ENCODE assay signal across 27 cellular contexts in the genomic region with DNA sequence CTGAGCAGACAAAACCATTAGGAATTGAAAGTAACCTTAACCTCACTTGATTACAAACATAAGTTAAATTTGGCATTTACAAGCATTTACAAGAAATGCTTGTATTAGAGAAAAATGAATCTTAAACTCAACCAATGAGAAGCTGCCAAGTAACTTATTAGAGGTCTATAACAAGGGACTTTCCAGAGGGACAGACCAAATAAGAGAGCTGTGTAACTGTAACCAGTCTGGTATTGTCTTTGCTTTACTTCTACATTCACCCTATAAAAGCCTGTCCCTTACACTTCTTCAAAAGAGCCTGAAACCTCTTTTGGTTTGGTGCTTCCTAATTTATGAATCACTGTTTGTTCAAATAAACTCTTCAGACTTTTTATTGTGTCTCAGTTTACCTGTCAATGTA.
"Had no signal": no experiment of that assay in that cellular context is flagged by ENCODE, and none has a peak within 500 bp of the region (broad histone marks: within the 10 kb centered on the region; RNA-seq: fewer than 3 reads in every experiment).

No MANE protein-coding gene starts in this region.

- H3K4me1 Mint-ChIP-seq: nephron; stimulated activated naive CD8-positive, alpha-beta T cell treated with anti-CD3 and anti-CD28 coated beads, Interleukin-15, amount 100 ng/mL, for 72 hours had no signal

- H3K4me3 ChIP-seq: adrenal gland, ascending aorta, heart left ventricle, tibial artery had no signal

- H3K4me1 ChIP-seq: adrenal gland, ascending aorta, heart left ventricle, parathyroid adenoma, tibial artery had no signal

- H3K9me3 ChIP-seq: adrenal gland had no signal

- DNase-seq: activated CD4-positive, alpha-beta T cell treated with anti-CD3 and anti-CD28 coated beads for 1 hour; activated CD4-positive, alpha-beta T cell treated with anti-CD3 and anti-CD28 coated beads, Interleukin-2, amount 50 U/mL, for 1 hour; activated CD8-positive, alpha-beta T cell treated with anti-CD3 and anti-CD28 coated beads, Interleukin-2, amount 10 ng/mL, durations not matched to agents 7 days and 5 days; activated gamma-delta T cell; brain microvascular endothelial cell; caudate nucleus; dermis blood vessel endothelial cell; effector CD8-positive, alpha-beta T cell; erythroblast; heart left ventricle; islet precursor cell; left colon; mesenchymal stem cell; nucleus accumbens; right cardiac atrium; stimulated activated CD4-positive, alpha-beta T cell treated with anti-CD3 and anti-CD28 coated beads, Interleukin-12 subunit alpha, Interleukin-12 subunit beta, amount 100 ng/mL, for 4 hours; stimulated activated CD4-positive, alpha-beta T cell treated with anti-CD3 and anti-CD28 coated beads, Interleukin-4, amount 100 ng/mL, for 4 hours; stimulated activated naive CD8-positive, alpha-beta T cell treated with anti-CD3 and anti-CD28 coated beads, Interleukin-15, amount 100 ng/mL, for 72 hours; tibial artery had no signal

- H3K9ac ChIP-seq: parathyroid adenoma had no signal

- H3K36me3 ChIP-seq: adrenal gland, ascending aorta, brain microvascular endothelial cell, heart left ventricle, tibial artery had no signal

- H3K27ac ChIP-seq: adrenal gland, ascending aorta, brain microvascular endothelial cell, heart left ventricle, parathyroid adenoma, tibial artery, VCaP had no signal

- H3K79me2 ChIP-seq: parathyroid adenoma had no signal

- H2AFZ ChIP-seq: parathyroid adenoma had no signal

- H3K4me3 Mint-ChIP-seq: activated CD8-positive, alpha-beta T cell treated with anti-CD3 and anti-CD28 coated beads, Interleukin-2, amount 10 ng/mL, durations not matched to agents 7 days and 5 days; activated naive CD8-positive, alpha-beta T cell; activated T-helper 1 cell treated with anti-CD3 and anti-CD28 coated beads, Interleukin-12 subunit alpha, Interleukin-12 subunit beta, Interleukin-2, Interleukin-4 antibody, amounts not matched to agents 30 ng/mL and 10 ng/mL and 1 ng/mL, durations not matched to agents 14 hours and 24 hours and 36 hours; nephron; stimulated activated naive CD8-positive, alpha-beta T cell treated with anti-CD3 and anti-CD28 coated beads, Interleukin-15, amount 100 ng/mL, for 72 hours; T-helper 2 cell treated with Interferon-gamma antibody and Interleukin-4, amounts not matched to agents 5 μg/mL and 100 μg/mL, for 36 hours had no signal

- H3K27me3 ChIP-seq: adrenal gland, ascending aorta, brain microvascular endothelial cell, heart left ventricle, tibial artery had no signal

- ATAC-seq: activated CD8-positive, alpha-beta T cell treated with anti-CD3 and anti-CD28 coated beads, Interleukin-2, amount 10 ng/mL, durations not matched to agents 7 days and 5 days; heart left ventricle; left colon; right cardiac atrium; stimulated activated naive CD8-positive, alpha-beta T cell treated with anti-CD3 and anti-CD28 coated beads, Interleukin-15, amount 100 ng/mL, for 72 hours had no signal

- H3K36me3 Mint-ChIP-seq: activated naive CD8-positive, alpha-beta T cell had no signal

- H3K9me3 Mint-ChIP-seq: T-helper 2 cell treated with Interferon-gamma antibody and Interleukin-4, amounts not matched to agents 5 μg/mL and 100 μg/mL, for 36 hours had no signal

- H3K27ac Mint-ChIP-seq: activated CD8-positive, alpha-beta T cell treated with anti-CD3 and anti-CD28 coated beads, Interleukin-2, amount 10 ng/mL, durations not matched to agents 7 days and 5 days; activated naive CD8-positive, alpha-beta T cell; activated T-helper 1 cell treated with anti-CD3 and anti-CD28 coated beads, Interleukin-12 subunit alpha, Interleukin-12 subunit beta, Interleukin-2, Interleukin-4 antibody, amounts not matched to agents 30 ng/mL and 10 ng/mL and 1 ng/mL, durations not matched to agents 14 hours and 24 hours and 36 hours; nephron; stimulated activated naive CD8-positive, alpha-beta T cell treated with anti-CD3 and anti-CD28 coated beads, Interleukin-15, amount 100 ng/mL, for 72 hours; T-helper 2 cell treated with Interferon-gamma antibody and Interleukin-4, amounts not matched to agents 5 μg/mL and 100 μg/mL, for 36 hours had no signal
